Comparison of ENCODE assay signal across 13 cellular contexts in genomic region chr12:124752437-124753229, GRCh38.
DNase-seq lines count a peak whose midpoint lies in the region; FAIRE-seq and TF ChIP-seq lines count a peak whose summit lies in the region.
"Had no signal": no experiment of that assay in that cellular context is flagged by ENCODE, and none has a peak within 500 bp of the region (broad histone marks: within the 10 kb centered on the region; RNA-seq: fewer than 3 reads in every experiment).

No MANE protein-coding gene starts in this region.

- H3K4ac ChIP-seq in H1 (replicated peaks; ENCODE audit: insufficient read length, low read depth, low read length), result no peak overlapping the region

- no peaks in the 10 kb centered on the region for H3K36me3 ChIP-seq in H1 (ENCODE audit: control insufficient read depth in 2 of 4, insufficient read depth in 4 of 4, low read length in 3 of 4)
- H3K36me3 ChIP-seq in osteoblast (ENCODE audit: insufficient read depth, low read length), result no peaks in the 10 kb centered on the region
- H3K36me3 ChIP-seq: upper lobe of left lung had no signal

- no peak for TF ChIP-seq EP300 in H1 (IDR thresholded peaks at IDR 0.05; ENCODE audit: borderline replicate concordance in 1 of 2, low read depth in 2 of 2, low read length in 2 of 2)

- CTCF ChIA-PET in H1 (lab: Charles Lee; ENCODE audit: partially characterized antibody), result interaction anchor here (0.5 to 10.9 kb wide), 5 partner anchors 12 to 730 kb away, joined by 3 to 146 read pairs (median 3); no protein-coding TSS in a partner anchor
- CTCF ChIA-PET in activated CD4-positive, alpha-beta memory T cell treated with anti-CD3 and anti-CD28 coated beads for 36 hours (lab: Charles Lee), result interaction anchor here (1.5 kb wide), 1 partner anchor 10 kb away, joined by 6 read pairs; no protein-coding TSS in a partner anchor

- H3K27ac Mint-ChIP-seq in activated CD4-positive, alpha-beta memory T cell treated with anti-CD3 and anti-CD28 coated beads for 36 hours, result no peak overlapping the region

- peaks cover 8% of the 10 kb centered on the region for H3K4me1 Mint-ChIP-seq in activated CD4-positive, alpha-beta memory T cell treated with anti-CD3 and anti-CD28 coated beads for 36 hours (ENCODE audit: low read depth)

- H3K4me3 Mint-ChIP-seq in activated CD4-positive, alpha-beta memory T cell treated with anti-CD3 and anti-CD28 coated beads for 36 hours, result no peak overlapping the region
- H3K4me3 Mint-ChIP-seq: neural crest cell had no signal

- H3K79me2 ChIP-seq in H1 (ENCODE audit: control insufficient read depth in 1 of 2, insufficient read depth in 2 of 2, low read length in 2 of 2) (no peaks in the 10 kb centered on the region), osteoblast (ENCODE audit: insufficient read depth, low read length) (no peaks in the 10 kb centered on the region)

- no peak overlapping the region for H3K4me3 ChIP-seq in H1 (ENCODE audit: extremely low read depth in 1 of 4, insufficient read depth in 2 of 4, low read depth in 3 of 4, low read length in 4 of 4)
- H3K4me3 ChIP-seq in osteoblast (ENCODE audit: insufficient read depth, low read length), result no peak overlapping the region
- H3K4me3 ChIP-seq: upper lobe of left lung had no signal

- H3K27ac ChIP-seq in H1 (ENCODE audit: low read depth, low read length) (no peak overlapping the region), osteoblast (ENCODE audit: low read depth, low read length) (no peak overlapping the region)

- TF ChIP-seq CTCF in H1 (IDR thresholded peaks at IDR 0.05; ENCODE audit: control extremely low read depth in 1 of 3, insufficient read depth in 1 of 3, low read depth in 1 of 3, low read length in 3 of 3) (no peak), osteoblast (IDR thresholded peaks at IDR 0.05; ENCODE audit: extremely low read depth, low read depth, low read length) (no peak)

- H3K36me3 Mint-ChIP-seq in activated CD4-positive, alpha-beta memory T cell treated with anti-CD3 and anti-CD28 coated beads for 36 hours, result no peaks in the 10 kb centered on the region

- H4K5ac ChIP-seq in H1 (ENCODE audit: insufficient read length, low read depth, low read length), result no peak overlapping the region

- H3K14ac ChIP-seq in H1 (ENCODE audit: insufficient read length), result no peak overlapping the region

- no peak overlapping the region for H2BK15ac ChIP-seq in H1 (ENCODE audit: low read length)

- H3K27me3 Mint-ChIP-seq in activated CD4-positive, alpha-beta memory T cell treated with anti-CD3 and anti-CD28 coated beads for 36 hours, result peaks cover 28% of the 10 kb centered on the region

- H4K20me1 ChIP-seq in H1 (replicated peaks in 1 of 2; ENCODE audit: control insufficient read depth in 1 of 2, insufficient read depth in 2 of 2, low read length in 2 of 2) (no peaks in the 10 kb centered on the region), osteoblast (ENCODE audit: insufficient read depth, low read length) (no peaks in the 10 kb centered on the region)

- no peak overlapping the region for H2BK120ac ChIP-seq in H1 (replicated peaks; ENCODE audit: low read depth, low read length)

- TF ChIP-seq RAD21 in H1 (IDR thresholded peaks at IDR 0.05 in 1 of 2, conservative IDR thresholded peaks at IDR 0.05 in 1 of 2; ENCODE audit: low read depth in 2 of 2, low read length in 2 of 2), result no peak

- TF ChIP-seq POLR2A in H1 (IDR thresholded peaks at IDR 0.05; ENCODE audit: control extremely low read depth in 1 of 2, low read depth in 2 of 2, low read length in 2 of 2), result no peak

- no peak overlapping the region for H4K8ac ChIP-seq in H1 (ENCODE audit: extremely low read depth, insufficient read depth, low read length)

- H3K23ac ChIP-seq in H1 (ENCODE audit: insufficient read length), result no peak overlapping the region

- intact Hi-C loops in activated CD4-positive, alpha-beta memory T cell treated with anti-CD3 and anti-CD28 coated beads for 36 hours (cut with micrococcal nuclease), result no loop called here

- H2BK20ac ChIP-seq in H1 (ENCODE audit: low read length), result no peak overlapping the region

- H3K18ac ChIP-seq in H1 (ENCODE audit: extremely low read depth, low read length), result no peak overlapping the region

- H3K4me2 ChIP-seq in H1 (ENCODE audit: insufficient read depth in 1 of 2, low read depth in 2 of 2, low read length in 2 of 2), result no peak overlapping the region
- H3K4me2 ChIP-seq in osteoblast (ENCODE audit: insufficient read depth, low read length), result no peak overlapping the region

- H2AFZ ChIP-seq in H1 (ENCODE audit: low read length), result no peak overlapping the region
- H2AFZ ChIP-seq in osteoblast (ENCODE audit: low read length), result no peak overlapping the region

- H3K9me3 ChIP-seq in H1 (ENCODE audit: insufficient read depth in 2 of 2, low read depth in 1 of 2, low read length in 1 of 2), result peaks cover 2 to 5% of the 10 kb centered on the region in 2 experiments; a peak in 2 of 4 replicates
- H3K9me3 ChIP-seq in osteoblast (ENCODE audit: low read depth, low read length), result no peaks in the 10 kb centered on the region

- H4K91ac ChIP-seq in H1 (replicated peaks; ENCODE audit: insufficient read length, low read length), result no peak overlapping the region

- H3K23me2 ChIP-seq in H1 (ENCODE audit: low read depth, low read length), result no peaks in the 10 kb centered on the region

- FAIRE-seq in H1 (lab: Jason Lieb, UNC), result no peak

- peak overlapping the region; percentile 58; the same call in 1 of the 2 replicates for H2AK5ac ChIP-seq in H1 (ENCODE audit: low read depth, low read length)

- peaks cover 13% of the 10 kb centered on the region for H3K9me3 Mint-ChIP-seq in activated CD4-positive, alpha-beta memory T cell treated with anti-CD3 and anti-CD28 coated beads for 36 hours

- 91% methylated on average over 10 of the region's 10 CpGs; no CpG with 5 or more reads in 1 of the 2 experiments for WGBS in H1 (ENCODE audit: extremely low coverage in 1 of 2, insufficient coverage in 1 of 2, insufficient read length in 1 of 2, insufficient replicate concordance in 2 of 2, low coverage in 1 of 2, low lambda C conversion rate in 2 of 2, missing lambda C conversion rate in 1 of 2), 2 experiments

- H3K4me1 ChIP-seq in H1 (replicated peaks in 1 of 4; ENCODE audit: control insufficient read depth in 3 of 4, insufficient read depth in 4 of 4, low read length in 3 of 4) (peaks cover 0 to 15% (median 9%) of the 10 kb centered on the region in 4 experiments; a peak in 6 of 7 replicates), osteoblast (ENCODE audit: insufficient read depth, low read length) (peaks cover 22% of the 10 kb centered on the region)

- no peak overlapping the region for H3K56ac ChIP-seq in H1 (replicated peaks; ENCODE audit: insufficient read length, low read depth, low read length)

- H3K9ac ChIP-seq in H1 (replicated peaks in 1 of 4; ENCODE audit: extremely low read depth in 1 of 4, low read depth in 3 of 4, low read length in 3 of 4), result no peak overlapping the region

- H3K79me1 ChIP-seq in H1 (ENCODE audit: low read depth, low read length), result no peaks in the 10 kb centered on the region

- DNase-seq in D341Med (ENCODE audit: low spot score) (peak; percentile 65), NCI-H446 (lab: John Stamatoyannopoulos, UW) (peak; percentile 93 to 94), H1 (ENCODE audit: low read depth in 1 of 2, low spot score in 2 of 2) (no peak), osteoblast (ENCODE audit: insufficient read length, low spot score, missing footprints) (peak; percentile 95), activated gamma-delta T cell (lab: John Stamatoyannopoulos, UW) (no peak), ecto neural progenitor cell (ENCODE audit: low spot score) (no peak)
- DNase-seq in activated CD4-positive, alpha-beta memory T cell treated with anti-CD3 and anti-CD28 coated beads for 36 hours, result no peak
- no peak for DNase-seq in activated CD4-positive, alpha-beta T cell treated with anti-CD3 and anti-CD28 coated beads for 48 hours
- DNase-seq: activated CD8-positive, alpha-beta memory T cell treated with anti-CD3 and anti-CD28 coated beads, Interleukin-2, amount 50 U/mL, for 48 hours; NCI-H187 treated with DMSO at 0.1 percent for 48 hours; stimulated activated CD4-positive, alpha-beta T cell treated with anti-CD3 and anti-CD28 coated beads, Interleukin-4, amount 100 ng/mL, for 4 hours had no signal

- peak overlapping the region; percentile 53; the same call in 1 of the 2 replicates for H2BK12ac ChIP-seq in H1 (ENCODE audit: low read depth, low read length)

- H3K27me3 ChIP-seq in H1 (replicated peaks in 1 of 4; ENCODE audit: control insufficient read depth in 3 of 4, extremely low read depth in 1 of 4, insufficient read depth in 3 of 4, low read length in 3 of 4) (peaks cover 0 to 2% (median 0%) of the 10 kb centered on the region in 4 experiments; a peak in 1 of 7 replicates), osteoblast (ENCODE audit: insufficient read depth, low read length) (peaks cover 4% of the 10 kb centered on the region)
- H3K27me3 ChIP-seq: upper lobe of left lung had no signal

- no peak overlapping the region for H2BK5ac ChIP-seq in H1 (ENCODE audit: low read depth, low read length)

- POLR2A ChIA-PET in H1 (lab: Charles Lee; ENCODE audit: partially characterized antibody), result no interaction called here
- POLR2A ChIA-PET in activated CD4-positive, alpha-beta memory T cell treated with anti-CD3 and anti-CD28 coated beads for 36 hours (lab: Charles Lee), result no interaction called here

TF ChIP-seq in H1, 55 proteins besides CTCF, POLR2A, EP300 and RAD21:
- TF ChIP-seq NANOG (IDR thresholded peaks at IDR 0.05; ENCODE audit: insufficient read depth, low read depth, low read length, poor library complexity, severe bottlenecking) (no peak), JUN (IDR thresholded peaks at IDR 0.05; ENCODE audit: low read depth, low read length) (no peak), EZH2 (IDR thresholded peaks at IDR 0.05; ENCODE audit: low read depth, low read length, severe bottlenecking) (no peak), SP4 (IDR thresholded peaks at IDR 0.05; ENCODE audit: low read length) (no peak), USF2 (IDR thresholded peaks at IDR 0.05; ENCODE audit: low read length) (no peak), GABPA (IDR thresholded peaks at IDR 0.05; ENCODE audit: borderline replicate concordance, insufficient read depth, low read length) (no peak)
TF ChIP-seq in H1: peak in this region for 0.

Comparison
In these comparisons a context has a peak if more than half of its experiments do, and no peak if none do; other contexts are left out.
1. DNase-seq: peak in D341Med (single experiment), NCI-H446 (2 of 2) and osteoblast (single experiment); none in H1 (0 of 2), activated gamma-delta T cell (single experiment), ecto neural progenitor cell (single experiment), activated CD4-positive, alpha-beta memory T cell treated with anti-CD3 and anti-CD28 coated beads for 36 hours (single experiment) and activated CD4-positive, alpha-beta T cell treated with anti-CD3 and anti-CD28 coated beads for 48 hours (single experiment).